In genomic region chr7:33854178-33854577, GRCh38 we compare ENCODE assay signal across 20 cellular contexts.
DNase-seq lines count a peak whose midpoint lies in the region; FAIRE-seq and TF ChIP-seq lines count a peak whose summit lies in the region.
"Had no signal": no experiment of that assay in that cellular context is flagged by ENCODE, and none has a peak within 500 bp of the region (broad histone marks: within the 10 kb centered on the region; RNA-seq: fewer than 3 reads in every experiment).

No MANE protein-coding gene starts in this region.

- H3K27me3 ChIP-seq in brain microvascular endothelial cell (replicated peaks): no peaks in the 10 kb centered on the region
- H3K27me3 ChIP-seq: cardiac muscle cell, vagina had no signal

- no peak for TF ChIP-seq CTCF in brain microvascular endothelial cell (IDR thresholded peaks at IDR 0.05; ENCODE audit: low read depth, low read length, missing control alignments)

- no peak for FAIRE-seq in HTR-8/SVneo (lab: Jason Lieb, UNC)

- peak overlapping the region; percentile 1 for H3K27ac ChIP-seq in brain microvascular endothelial cell
- H3K27ac ChIP-seq: cardiac muscle cell, PC-9, psoas muscle, SK-N-MC, vagina had no signal

- in situ Hi-C loops in brain microvascular endothelial cell (cut with HindIII; ENCODE audit: low pct_ligation_motif_present, low sequenced_read_pairs): no loop called here

- H3K36me3 ChIP-seq in brain microvascular endothelial cell (replicated peaks): no peaks in the 10 kb centered on the region
- H3K36me3 ChIP-seq: cardiac muscle cell, vagina had no signal

- H3K4me3 ChIP-seq in brain microvascular endothelial cell (ENCODE audit: low read depth, low read length): no peak overlapping the region
- H3K4me3 ChIP-seq: cardiac muscle cell, PC-9, psoas muscle, SK-N-MC, vagina had no signal

- DNase-seq in AG20443 (ENCODE audit: low spot score): peak; percentile 43
- DNase-seq in HTR-8/SVneo (ENCODE audit: insufficient read length, low spot score): peak; percentile 6
- DNase-seq in brain microvascular endothelial cell: no peak
- peak; percentile 89 for DNase-seq in kidney tubule cell (ENCODE audit: low spot score)
- DNase-seq in stimulated activated CD4-positive, alpha-beta T cell treated with anti-CD3 and anti-CD28 coated beads, Interleukin-2, amount 100 ng/mL, for 24 hours: no peak
- no peak for DNase-seq in NCI-H1436 treated with DMSO at 0.1 percent for 48 hours (lab: John Stamatoyannopoulos, UW)
- no peak for DNase-seq in amygdala (lab: John Stamatoyannopoulos, UW)
- DNase-seq in NCI-H2107 (lab: John Stamatoyannopoulos, UW): no peak
- DNase-seq: activated CD4-positive, alpha-beta T cell treated with anti-CD3 and anti-CD28 coated beads, Interleukin-2, amount 50 U/mL, for 1 hour; activated naive CD4-positive, alpha-beta T cell treated with Interleukin-2 at 50 U/mL for 16 hours; activated T-cell treated with anti-CD3 and anti-CD28 coated beads for 4 hours; COR-L47; effector CD4-positive, alpha-beta T cell; foreskin melanocyte; natural killer cell; PC-9; psoas muscle had no signal

Comparison
In these comparisons a context has a peak if more than half of its experiments do, and no peak if none do; other contexts are left out.
1. DNase-seq: peak in AG20443 (single experiment), HTR-8/SVneo (single experiment) and kidney tubule cell (single experiment); none in brain microvascular endothelial cell (single experiment), stimulated activated CD4-positive, alpha-beta T cell treated with anti-CD3 and anti-CD28 coated beads, Interleukin-2, amount 100 ng/mL, for 24 hours (0 of 2), NCI-H1436 treated with DMSO at 0.1 percent for 48 hours (single experiment), amygdala (0 of 56) and NCI-H2107 (single experiment).